ENCODE assay signal across 8 cellular contexts in genomic region chrX:102835504-102836146, GRCh38.
DNase-seq lines count a peak whose midpoint lies in the region; ATAC-seq and TF ChIP-seq lines count a peak whose summit lies in the region.

No MANE protein-coding gene starts in this region.

- no peak overlapping the region for H3K4me2 ChIP-seq in smooth muscle cell

- 60 to 79% methylated on average over 1 to 5 of the region's 5 CpGs for WGBS in endodermal cell (ENCODE audit: insufficient coverage in 1 of 2, insufficient read length in 1 of 2), 2 experiments
- WGBS in smooth muscle cell (ENCODE audit: low lambda C conversion rate): 75% methylated on average over 5 of the region's 5 CpGs

- no peaks in the 10 kb centered on the region for H3F3A ChIP-seq in smooth muscle cell (ENCODE audit: low read depth)

- H3K36me3 Mint-ChIP-seq in endodermal cell (ENCODE audit: low read depth): peaks cover 13% of the 10 kb centered on the region
- H3K36me3 Mint-ChIP-seq in stimulated activated naive B cell treated with anti-CD40 and anti-IgM and Interleukin-4, amounts not matched to agents 10 μg/mL and 1 μg/mL and 100 μg/mL, for 72 hours: peaks cover 6 to 8% of the 10 kb centered on the region in 2 donors

- H3K4me3 ChIP-seq in AG04450 (ENCODE audit: low read depth, low read length) (no peak overlapping the region), endodermal cell (ENCODE audit: low read length) (no peak overlapping the region), smooth muscle cell (no peak overlapping the region)

- POLR2A ChIA-PET in AG04450 (lab: Yijun Ruan, JAX) (no interaction called here), GM10248 (lab: Yijun Ruan, JAX) (no interaction called here)

- no peaks in the 10 kb centered on the region for H3K9me3 ChIP-seq in AG04450 (ENCODE audit: control insufficient read depth, insufficient read depth, low read length)
- H3K9me3 ChIP-seq in endodermal cell (ENCODE audit: control insufficient read depth, low read length): no peaks in the 10 kb centered on the region
- H3K9me3 ChIP-seq in smooth muscle cell (replicated peaks; ENCODE audit: low read depth): no peaks in the 10 kb centered on the region

- CTCF ChIA-PET in AG04450 (lab: Charles Lee): interaction anchor here (0.7 to 2.0 kb wide), 17 partner anchors 14 to 492 kb away, joined by 3 to 13 read pairs (median 3); partner anchors contain the start of genes ARMCX5, GPRASP3 and TMSB15A
- CTCF ChIA-PET in GM10248 (lab: Yijun Ruan, JAX): interaction anchor here (1.1 kb wide), 1 partner anchor 9 kb away, joined by 4 read pairs; no protein-coding TSS in a partner anchor

- H3K9ac ChIP-seq in endodermal cell (ENCODE audit: extremely low read depth, low read length, poor library complexity, severe bottlenecking): no peak overlapping the region
- no peak overlapping the region for H3K9ac ChIP-seq in smooth muscle cell (ENCODE audit: low read depth)

- no peak overlapping the region for H2AFZ ChIP-seq in smooth muscle cell (ENCODE audit: low read depth)

- no peaks in the 10 kb centered on the region for H3K79me2 ChIP-seq in smooth muscle cell (ENCODE audit: low read depth)

- H3K9me3 Mint-ChIP-seq in endodermal cell: peaks cover 33% of the 10 kb centered on the region
- no peaks in the 10 kb centered on the region for H3K9me3 Mint-ChIP-seq in stimulated activated naive B cell treated with anti-CD40 and anti-IgM and Interleukin-4, amounts not matched to agents 10 μg/mL and 1 μg/mL and 100 μg/mL, for 72 hours

- H3K27ac Mint-ChIP-seq in endodermal cell: no peak overlapping the region
- H3K27ac Mint-ChIP-seq in stimulated activated naive B cell treated with anti-CD40 and anti-IgM and Interleukin-4, amounts not matched to agents 10 μg/mL and 1 μg/mL and 100 μg/mL, for 72 hours: no peak overlapping the region

- DNase-seq in AG04450 (ENCODE audit: low read depth, low spot score): no peak
- no peak for DNase-seq in GM10248 (ENCODE audit: extremely low spot score)
- DNase-seq in NCI-H460 (ENCODE audit: extremely low read depth, low read depth): peak; percentile 12
- peak; percentile 76 for DNase-seq in endodermal cell
- no peak for DNase-seq in smooth muscle cell (lab: John Stamatoyannopoulos, UW; ENCODE audit: unreplicated experiment)
- no peak for DNase-seq in NCI-H146 (lab: John Stamatoyannopoulos, UW)
- no peak for DNase-seq in stimulated activated naive B cell treated with anti-CD40 and anti-IgM and Interleukin-4, amounts not matched to agents 10 μg/mL and 1 μg/mL and 100 μg/mL, for 72 hours

- no peaks in the 10 kb centered on the region for H4K20me1 ChIP-seq in smooth muscle cell (ENCODE audit: low read depth)

- H3K4me3 Mint-ChIP-seq in endodermal cell: no peak overlapping the region
- H3K4me3 Mint-ChIP-seq in stimulated activated naive B cell treated with anti-CD40 and anti-IgM and Interleukin-4, amounts not matched to agents 10 μg/mL and 1 μg/mL and 100 μg/mL, for 72 hours: no peak overlapping the region

- peak; percentile 67 for TF ChIP-seq CTCF in AG04450 (IDR thresholded peaks at IDR 0.05; ENCODE audit: low read depth, low read length)
- peak; percentile 38 for TF ChIP-seq CTCF in GM10248 (IDR thresholded peaks at IDR 0.05; ENCODE audit: control extremely low read depth, extremely low read depth, low read depth, missing control alignments)
- TF ChIP-seq CTCF in endodermal cell (conservative IDR thresholded peaks at IDR 0.05): peak; percentile 76
- TF ChIP-seq CTCF in smooth muscle cell (IDR thresholded peaks at IDR 0.05; ENCODE audit: borderline replicate concordance, insufficient read depth, poor library complexity, severe bottlenecking): peak; percentile 34

- H3K36me3 ChIP-seq in endodermal cell (ENCODE audit: control insufficient read depth, insufficient read depth, low read length): peaks cover 8% of the 10 kb centered on the region
- no peaks in the 10 kb centered on the region for H3K36me3 ChIP-seq in smooth muscle cell (ENCODE audit: low read depth)

- H3K27ac ChIP-seq in AG04450 (ENCODE audit: low read depth, low read length): no peak overlapping the region
- no peak overlapping the region for H3K27ac ChIP-seq in endodermal cell (ENCODE audit: low read depth, low read length)
- no peak overlapping the region for H3K27ac ChIP-seq in smooth muscle cell (ENCODE audit: low read depth)

- H3K4me1 ChIP-seq in endodermal cell (ENCODE audit: control insufficient read depth, insufficient read depth, low read length) (no peaks in the 10 kb centered on the region), smooth muscle cell (ENCODE audit: low read depth) (no peaks in the 10 kb centered on the region)

- no peaks in the 10 kb centered on the region for H3K27me3 ChIP-seq in AG04450 (ENCODE audit: control insufficient read depth, insufficient read depth, low read length)
- H3K27me3 ChIP-seq in endodermal cell (ENCODE audit: control insufficient read depth, insufficient read depth, low read length, poor library complexity, severe bottlenecking): no peaks in the 10 kb centered on the region
- H3K27me3 ChIP-seq in smooth muscle cell (ENCODE audit: low read depth): no peaks in the 10 kb centered on the region

- ATAC-seq in HG02642 (IDR thresholded peaks at IDR 0.05; ENCODE audit: poor library complexity, unreplicated experiment): no peak
- ATAC-seq in stimulated activated naive B cell treated with anti-CD40 and anti-IgM and Interleukin-4, amounts not matched to agents 10 μg/mL and 1 μg/mL and 100 μg/mL, for 72 hours (replicated peaks): no peak

- H3K4me1 Mint-ChIP-seq in endodermal cell: peaks cover 4% of the 10 kb centered on the region
- no peaks in the 10 kb centered on the region for H3K4me1 Mint-ChIP-seq in stimulated activated naive B cell treated with anti-CD40 and anti-IgM and Interleukin-4, amounts not matched to agents 10 μg/mL and 1 μg/mL and 100 μg/mL, for 72 hours

- H3K27me3 Mint-ChIP-seq in endodermal cell (ENCODE audit: insufficient read depth): no peaks in the 10 kb centered on the region
- no peaks in the 10 kb centered on the region for H3K27me3 Mint-ChIP-seq in stimulated activated naive B cell treated with anti-CD40 and anti-IgM and Interleukin-4, amounts not matched to agents 10 μg/mL and 1 μg/mL and 100 μg/mL, for 72 hours

Comparison
In these comparisons a context has a peak if more than half of its experiments do, and no peak if none do; other contexts are left out.
1. DNase-seq: peak in NCI-H460 (single experiment) and endodermal cell (single experiment); none in AG04450 (single experiment), GM10248 (single experiment), smooth muscle cell (single experiment), NCI-H146 (single experiment) and stimulated activated naive B cell treated with anti-CD40 and anti-IgM and Interleukin-4, amounts not matched to agents 10 μg/mL and 1 μg/mL and 100 μg/mL, for 72 hours (single experiment).
2. Peak in every context shown above with its lines, with median percentiles within 50 percentile points of each other: CTCF ChIP-seq.